In the genomic region with DNA sequence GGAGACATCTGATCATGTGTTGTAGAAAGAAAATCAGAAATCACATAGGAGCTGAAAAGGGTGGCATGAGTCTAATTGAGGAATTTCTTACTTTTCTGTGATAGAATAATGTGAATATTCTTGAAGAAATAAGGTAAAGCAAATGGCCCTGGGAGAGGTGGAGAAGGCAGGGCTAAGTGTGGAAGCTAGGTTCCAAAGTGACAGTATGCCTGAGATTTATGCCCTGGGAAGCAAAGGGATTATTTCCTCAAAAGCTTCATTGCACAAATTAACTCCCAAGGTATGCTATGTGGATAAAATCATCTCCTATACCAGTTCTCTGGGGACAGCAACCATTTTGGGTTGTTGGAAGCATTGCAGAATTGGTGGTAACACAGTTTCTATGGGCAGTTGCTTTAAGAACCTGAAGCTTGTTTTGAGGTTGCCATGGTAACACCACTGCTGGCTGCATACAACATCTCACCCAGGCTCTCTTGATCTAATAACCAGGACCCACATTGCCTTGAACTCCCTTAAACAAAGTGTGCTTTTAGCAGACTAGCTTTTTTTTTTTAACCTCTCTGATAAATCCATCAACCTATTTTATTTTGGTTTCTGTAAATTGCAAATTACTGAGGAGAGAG, we compare ENCODE assay signal across 11 cellular contexts. TPM values are rescaled to one million over a fixed set of nuclear protein-coding genes. Genes with fewer than 3 reads are reported as not detected.
DNase-seq lines count a peak whose midpoint lies in the region; ATAC-seq, FAIRE-seq and TF ChIP-seq lines count a peak whose summit lies in the region.
"Had no signal": no experiment of that assay in that cellular context is flagged by ENCODE, and none has a peak within 500 bp of the region (broad histone marks: within the 10 kb centered on the region; RNA-seq: fewer than 3 reads in every experiment).

No MANE protein-coding gene starts in this region.

- POLR2A ChIA-PET in MCF 10A (lab: Yijun Ruan, JAX) = interaction anchor here (0.6 to 8.9 kb wide), 13 partner anchors 11 to 105 kb away, joined by 3 to 123 read pairs (median 4); a partner anchor contains a TSS
- POLR2A ChIA-PET in GM12878 (lab: Charles Lee) = no interaction called here

- no peaks in the 10 kb centered on the region for H4K20me1 ChIP-seq in GM12878 (ENCODE audit: control insufficient read depth, insufficient read depth)

- BruUV-seq in MCF 10A (replicated peaks; lab: Mats Ljungman, UMichigan) = no TSS peak
- no TSS peak for BruUV-seq in GM12878 (replicated peaks; lab: Mats Ljungman, UMichigan)

- H2AFZ ChIP-seq in GM12878 (ENCODE audit: control insufficient read depth, low read depth, low read length) = no peak overlapping the region

- CTCF ChIA-PET in MCF 10A (lab: Yijun Ruan, JAX) (interaction anchor here (0.5 to 1.5 kb wide), 2 partner anchors 18 to 44 kb away, joined by 3 to 4 read pairs; no protein-coding TSS in a partner anchor), GM12878 (lab: Yijun Ruan, JAX) (no interaction called here)

- no peaks in the 10 kb centered on the region for H3K36me3 Mint-ChIP-seq in MCF 10A (ENCODE audit: insufficient read depth, unreplicated experiment)

- SMC1A ChIA-PET in GM12878 (lab: Charles Lee; ENCODE audit: uncharacterized antibody, unreplicated experiment) = no interaction called here

- H3K9ac ChIP-seq in GM12878 (ENCODE audit: control insufficient read depth, insufficient read depth, low read length) = no peak overlapping the region

- TF ChIP-seq CTCF in MCF 10A (IDR thresholded peaks at IDR 0.05; ENCODE audit: unreplicated experiment) (no peak), breast epithelium (IDR thresholded peaks at IDR 0.05) (no peak), GM12878 (IDR thresholded peaks at IDR 0.05 in 2 of 3, conservative IDR thresholded peaks at IDR 0.05 in 1 of 3; ENCODE audit: control insufficient read depth in 2 of 3, extremely low read depth in 1 of 3, insufficient read depth in 1 of 3, low read depth in 3 of 3, low read length in 3 of 3) (no peak), transverse colon (IDR thresholded peaks at IDR 0.05) (no peak)

- ATAC-seq in GM12878 (no peak), left colon (peak; percentile 70), HG03520 (IDR thresholded peaks at IDR 0.05; ENCODE audit: unreplicated experiment) (no peak), GM18867 (IDR thresholded peaks at IDR 0.05; ENCODE audit: unreplicated experiment) (no peak)

- intact Hi-C loops in MCF 10A (cut with micrococcal nuclease) (no loop called here), breast epithelium (cut with DNase I; ENCODE audit: low total_unique reads) (no loop called here), GM12878 (cut with micrococcal nuclease; ENCODE audit: unreplicated experiment) (loop anchor here (1.0 kb wide), 1 partner anchor 12 kb away; no protein-coding TSS in a partner anchor), left colon (cut with DNase I, micrococcal nuclease) (no loop called here), transverse colon (cut with DNase I; ENCODE audit: low total_unique reads) (no loop called here)

- DNase-seq in MCF 10A (ENCODE audit: unreplicated experiment) (peak; percentile 32), breast epithelium (ENCODE audit: low spot score in 2 of 2) (no peak), GM12878 (ENCODE audit: low read depth, low spot score) (no peak), left colon (no peak), transverse colon (no peak), NCI-H1694 (lab: John Stamatoyannopoulos, UW) (no peak)
- DNase-seq: GF-D8; Kasumi-1; NK-92 treated with Interleukin-12 subunit alpha and Interleukin-12 subunit beta, amount 100 ng/mL, for 24 hours had no signal

- peaks cover 0 to 13% of the 10 kb centered on the region in 2 donors for H3K27me3 ChIP-seq in breast epithelium
- no peaks in the 10 kb centered on the region for H3K27me3 ChIP-seq in GM12878 (replicated peaks in 1 of 2; ENCODE audit: control insufficient read depth in 2 of 2, insufficient read depth in 2 of 2, low read length in 1 of 2)
- H3K27me3 ChIP-seq in transverse colon = no peaks in the 10 kb centered on the region

- TF ChIP-seq POLR2A in breast epithelium (IDR thresholded peaks at IDR 0.05) (no peak), GM12878 (IDR thresholded peaks at IDR 0.05; ENCODE audit: low read depth, low read length) (no peak), transverse colon (IDR thresholded peaks at IDR 0.05) (no peak)

- peaks cover 38% of the 10 kb centered on the region for H3K27me3 Mint-ChIP-seq in MCF 10A (ENCODE audit: insufficient read depth, unreplicated experiment)

- no peak overlapping the region for H3K27ac ChIP-seq in breast epithelium
- H3K27ac ChIP-seq in GM12878 (ENCODE audit: control insufficient read depth, insufficient read depth) = no peak overlapping the region
- peak overlapping the region; percentile 49 to 69 (median 60) for H3K27ac ChIP-seq in transverse colon

- no peak for FAIRE-seq in GM12878 (lab: Jason Lieb, UNC)

- peaks cover 9% of the 10 kb centered on the region for H3K4me1 Mint-ChIP-seq in MCF 10A (ENCODE audit: insufficient read depth, unreplicated experiment)

- no peak overlapping the region for H3K4me3 Mint-ChIP-seq in MCF 10A (ENCODE audit: unreplicated experiment)

- no peak overlapping the region for H3K27ac Mint-ChIP-seq in MCF 10A (ENCODE audit: low read depth, unreplicated experiment)

- H3K4me1 ChIP-seq in breast epithelium = no peaks in the 10 kb centered on the region
- H3K4me1 ChIP-seq in GM12878 (ENCODE audit: control insufficient read depth, insufficient read depth, low read length) = no peaks in the 10 kb centered on the region
- H3K4me1 ChIP-seq in transverse colon = peaks cover 0 to 35% (median 6%) of the 10 kb centered on the region in 4 donors

- TF ChIP-seq RAD21 in GM12878 (IDR thresholded peaks at IDR 0.05; ENCODE audit: insufficient read depth, low read depth, low read length) = no peak

- H3K9me3 Mint-ChIP-seq in MCF 10A (ENCODE audit: unreplicated experiment) = peaks cover 3% of the 10 kb centered on the region

- H3K79me2 ChIP-seq in GM12878 (ENCODE audit: control insufficient read depth, insufficient read depth, low read length) = no peaks in the 10 kb centered on the region

- H3K36me3 ChIP-seq in breast epithelium = no peaks in the 10 kb centered on the region
- no peaks in the 10 kb centered on the region for H3K36me3 ChIP-seq in GM12878 (ENCODE audit: control insufficient read depth in 2 of 2, insufficient read depth in 2 of 2, low read length in 1 of 2)
- no peaks in the 10 kb centered on the region for H3K36me3 ChIP-seq in transverse colon

- H3K9me3 ChIP-seq in breast epithelium = no peaks in the 10 kb centered on the region
- H3K9me3 ChIP-seq in GM12878 (replicated peaks; ENCODE audit: control insufficient read depth, insufficient read depth, low read length) = no peaks in the 10 kb centered on the region
- no peaks in the 10 kb centered on the region for H3K9me3 ChIP-seq in transverse colon

- no peak for TF ChIP-seq EP300 in GM12878 (IDR thresholded peaks at IDR 0.05; ENCODE audit: borderline replicate concordance in 1 of 2, control insufficient read depth in 1 of 2, low read depth in 2 of 2, low read length in 2 of 2)
- TF ChIP-seq EP300 in transverse colon (IDR thresholded peaks at IDR 0.05; ENCODE audit: low read depth) = no peak

- RAD21 ChIA-PET in GM12878 (lab: Charles Lee; ENCODE audit: unreplicated experiment) = no interaction called here

- in situ Hi-C loops in GM12878 (cut with MboI) = no loop called here
- in situ Hi-C loops in transverse colon (cut with MboI; ENCODE audit: low pct_ligation_motif_present in 1 of 4, low pct_unique_long_range_greater_than_20kb in 1 of 4, low sequenced_read_pairs in 3 of 4) = no loop called here

- no peak overlapping the region for H3K4me3 ChIP-seq in breast epithelium
- H3K4me3 ChIP-seq in GM12878 = no peak overlapping the region
- H3K4me3 ChIP-seq in transverse colon = no peak overlapping the region

- no peak overlapping the region for H3K4me2 ChIP-seq in GM12878 (ENCODE audit: control insufficient read depth, insufficient read depth)

TF ChIP-seq in GM12878, 131 proteins besides CTCF, POLR2A, EP300 and RAD21:
- TF ChIP-seq BMI1 (IDR thresholded peaks at IDR 0.05; ENCODE audit: borderline replicate concordance) (0 out of 2 replicates have a peak, but pooled peaks have one; percentile 51), SIX5 (IDR thresholded peaks at IDR 0.05; ENCODE audit: low read depth, low read length, severe bottlenecking) (no peak)

RNA-seq across cellular contexts. Expression of a gene that starts 21.0 kb away (rescaled TPM):
- total RNA-seq in MCF 10A (2022) (8.2 and 9.8 TPM in 2 replicates), breast epithelium (100 to 1,000 TPM; 124 to 558 (median 128) TPM), GM12878 (2014; rRNA removed) (not detected in 2 replicates), GM12878 (2014; rRNA removed; fragmentation: Illumina TruSeq; extraction: Trizol) (not detected in 2 replicates), GM12878 (2021) (0.37 and 0.51 TPM in 2 replicates), left colon (100 to 1,000 TPM; 381 to 497 TPM), transverse colon (100 to 1,000 TPM; 104 to 425 (median 289) TPM)
- total RNA-seq in GM12878 (2013; cell fraction: nucleolus; rRNA removed) = 0.08 TPM in 1 of 2 replicates, not detected in the other
- polyA plus RNA-seq in GM12878 (2011; ENCODE audit: low read depth) = not detected
- polyA plus RNA-seq in GM12878 (2011; rRNA removed) (0.06 and 0.08 TPM in 2 replicates), GM12878 (2014; fragmentation: Illumina TruSeq; extraction: Trizol) (not detected in 2 replicates), GM12878 (2014; fragmentation: Nextera tagmentation; extraction: Ambion mirVana) (under 1 TPM in 1 of 2 experiments, not detected in 1; 0.02 TPM), GM12878 (2014; rRNA removed) (not detected in 2 replicates), GM12878 (2016; fragmentation: Nextera tagmentation; extraction: Ambion mirVana) (not detected)
- 0.02 and 0.06 TPM in 2 replicates for polyA plus RNA-seq in GM12878 (2011; cell fraction: cytosol; rRNA removed)
- 0.04 and 0.06 TPM in 2 replicates for polyA plus RNA-seq in GM12878 (2011; cell fraction: nucleus; rRNA removed)
- not detected in 2 replicates for polyA plus RNA-seq in GM12878 (2012)
- 0.05 and 0.44 TPM in 2 replicates for polyA minus RNA-seq in GM12878 (2011; rRNA and poly(A)+ RNA removed)
- polyA minus RNA-seq in GM12878 (2011; cell fraction: cytosol; rRNA and poly(A)+ RNA removed) = not detected in 2 replicates
- 0.10 TPM in 1 of 2 replicates, not detected in the other for polyA minus RNA-seq in GM12878 (2011; cell fraction: nucleus; rRNA and poly(A)+ RNA removed)

Comparison
In these comparisons a context has a peak if more than half of its experiments do, and no peak if none do; other contexts are left out.
1. H3K27ac ChIP-seq: peak in transverse colon (4 of 4); none in breast epithelium (0 of 2) and GM12878 (single experiment).